Comparison of ENCODE assay signal across 23 cellular contexts in the genomic region with DNA sequence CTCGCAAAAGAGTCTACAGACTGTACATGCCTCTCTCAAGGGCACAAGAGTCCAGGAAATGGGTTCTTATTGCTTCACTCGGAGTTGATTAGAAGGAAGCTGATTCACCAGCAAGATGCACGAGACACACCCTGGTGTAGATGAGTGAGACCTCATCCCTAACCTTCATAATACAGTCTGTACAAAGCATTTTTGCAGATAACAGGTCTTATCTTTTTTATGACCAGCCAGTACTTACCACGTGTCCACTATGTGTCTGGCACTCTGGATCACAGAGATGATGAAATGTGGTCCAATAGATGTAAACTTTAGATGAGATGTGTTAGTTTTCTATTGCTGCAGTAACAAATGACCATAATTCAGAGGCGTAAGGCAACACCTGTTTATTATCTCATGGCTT.
"Had no signal": no experiment of that assay in that cellular context is flagged by ENCODE, and none has a peak within 500 bp of the region (broad histone marks: within the 10 kb centered on the region; RNA-seq: fewer than 3 reads in every experiment).

No MANE protein-coding gene starts in this region.

- H3K27me3 ChIP-seq: cardiac muscle cell, dorsolateral prefrontal cortex, foreskin keratinocyte had no signal

- H3K36me3 ChIP-seq: cardiac muscle cell, esophagus muscularis mucosa, WERI-Rb-1 had no signal

- H3K4me3 ChIP-seq: cardiac muscle cell, dorsolateral prefrontal cortex, esophagus muscularis mucosa had no signal

- FAIRE-seq: astrocyte, endometrium had no signal

- DNase-seq: activated CD4-positive, alpha-beta memory T cell treated with anti-CD3 and anti-CD28 coated beads for 36 hours; activated CD4-positive, alpha-beta T cell treated with anti-CD3 and anti-CD28 coated beads for 36 hours; activated CD8-positive, alpha-beta memory T cell treated with anti-CD3 and anti-CD28 coated beads, Interleukin-2, amount 10 ng/mL, durations not matched to agents 7 days and 5 days; activated naive CD4-positive, alpha-beta T cell treated with anti-CD3 and anti-CD28 coated beads, Interleukin-2, amount 10 ng/mL, durations not matched to agents 7 days and 5 days; activated T-cell treated with anti-CD3 and anti-CD28 coated beads, Interleukin-2, amount 50 U/mL, for 1 hour; dorsolateral prefrontal cortex; foreskin keratinocyte; glutamatergic neuron; kidney glomerular epithelial cell; left ventricle myocardium superior; mesenchymal stem cell; posterior cingulate gyrus; stimulated activated CD4-positive, alpha-beta T cell treated with anti-CD3 and anti-CD28 coated beads, Interleukin-4, amount 100 ng/mL, for 24 hours; stimulated activated naive CD4-positive, alpha-beta T cell; T-helper 17 cell had no signal

- H3K4me1 Mint-ChIP-seq: activated CD4-positive, alpha-beta T cell treated with anti-CD3 and anti-CD28 coated beads for 36 hours; activated CD8-positive, alpha-beta memory T cell treated with anti-CD3 and anti-CD28 coated beads, Interleukin-2, amount 10 ng/mL, durations not matched to agents 7 days and 5 days; activated naive CD4-positive, alpha-beta T cell treated with anti-CD3 and anti-CD28 coated beads, Interleukin-2, amount 10 ng/mL, durations not matched to agents 7 days and 5 days; T-helper 17 cell had no signal

- H3K27ac ChIP-seq: cardiac muscle cell, dorsolateral prefrontal cortex, esophagus muscularis mucosa, foreskin keratinocyte, WERI-Rb-1 had no signal

- H3K27ac Mint-ChIP-seq: activated CD4-positive, alpha-beta memory T cell treated with anti-CD3 and anti-CD28 coated beads for 36 hours; activated CD4-positive, alpha-beta T cell treated with anti-CD3 and anti-CD28 coated beads for 36 hours; activated CD8-positive, alpha-beta memory T cell treated with anti-CD3 and anti-CD28 coated beads, Interleukin-2, amount 10 ng/mL, durations not matched to agents 7 days and 5 days; activated naive CD4-positive, alpha-beta T cell treated with anti-CD3 and anti-CD28 coated beads, Interleukin-2, amount 10 ng/mL, durations not matched to agents 7 days and 5 days; activated T-helper 2 cell treated with anti-CD3 and anti-CD28 coated beads, Interferon-gamma antibody, Interleukin-2, Interleukin-4, amounts not matched to agents 10 μg/mL and 5 μg/mL and 100 μg/mL, durations not matched to agents 14 hours and 24 hours and 36 hours; natural killer cell treated with Interleukin-12 subunit alpha and Interleukin-12 subunit beta and Interleukin-15 and Interleukin-18, amount 100 ng/mL, for 72 hours; T-helper 17 cell; type B pancreatic cell had no signal

- H3K9me3 Mint-ChIP-seq: activated CD4-positive, alpha-beta memory T cell treated with anti-CD3 and anti-CD28 coated beads for 36 hours; activated naive CD4-positive, alpha-beta T cell treated with anti-CD3 and anti-CD28 coated beads, Interleukin-2, amount 10 ng/mL, durations not matched to agents 7 days and 5 days; activated T-helper 2 cell treated with anti-CD3 and anti-CD28 coated beads, Interferon-gamma antibody, Interleukin-2, Interleukin-4, amounts not matched to agents 10 μg/mL and 5 μg/mL and 100 μg/mL, durations not matched to agents 14 hours and 24 hours and 36 hours; natural killer cell treated with Interleukin-12 subunit alpha and Interleukin-12 subunit beta and Interleukin-15 and Interleukin-18, amount 100 ng/mL, for 72 hours; type B pancreatic cell had no signal

- H3K4me3 Mint-ChIP-seq: activated CD4-positive, alpha-beta memory T cell treated with anti-CD3 and anti-CD28 coated beads for 36 hours; activated CD4-positive, alpha-beta T cell treated with anti-CD3 and anti-CD28 coated beads for 36 hours; activated CD8-positive, alpha-beta memory T cell treated with anti-CD3 and anti-CD28 coated beads, Interleukin-2, amount 10 ng/mL, durations not matched to agents 7 days and 5 days; activated naive CD4-positive, alpha-beta T cell treated with anti-CD3 and anti-CD28 coated beads, Interleukin-2, amount 10 ng/mL, durations not matched to agents 7 days and 5 days; natural killer cell treated with Interleukin-12 subunit alpha and Interleukin-12 subunit beta and Interleukin-15 and Interleukin-18, amount 100 ng/mL, for 72 hours; T-helper 17 cell; type B pancreatic cell had no signal

- ATAC-seq: activated CD4-positive, alpha-beta T cell treated with anti-CD3 and anti-CD28 coated beads for 36 hours; activated CD8-positive, alpha-beta memory T cell treated with anti-CD3 and anti-CD28 coated beads, Interleukin-2, amount 10 ng/mL, durations not matched to agents 7 days and 5 days; left ventricle myocardium superior; T-helper 17 cell had no signal

- H3K27me3 Mint-ChIP-seq: activated CD4-positive, alpha-beta memory T cell treated with anti-CD3 and anti-CD28 coated beads for 36 hours; activated CD4-positive, alpha-beta T cell treated with anti-CD3 and anti-CD28 coated beads for 36 hours; activated CD8-positive, alpha-beta memory T cell treated with anti-CD3 and anti-CD28 coated beads, Interleukin-2, amount 10 ng/mL, durations not matched to agents 7 days and 5 days; activated naive CD4-positive, alpha-beta T cell treated with anti-CD3 and anti-CD28 coated beads, Interleukin-2, amount 10 ng/mL, durations not matched to agents 7 days and 5 days; natural killer cell treated with Interleukin-12 subunit alpha and Interleukin-12 subunit beta and Interleukin-15 and Interleukin-18, amount 100 ng/mL, for 72 hours; T-helper 17 cell; type B pancreatic cell had no signal

- H3K4me1 ChIP-seq: esophagus muscularis mucosa, foreskin keratinocyte had no signal
